13 cellular contexts compared by ENCODE assay signal in genomic region chr9:111069233-111069632, GRCh38. TPM values are rescaled to one million over a fixed set of nuclear protein-coding genes. Genes with fewer than 3 reads are reported as not detected.
"Had no signal": no experiment of that assay in that cellular context is flagged by ENCODE, and none has a peak within 500 bp of the region (broad histone marks: within the 10 kb centered on the region; RNA-seq: fewer than 3 reads in every experiment).

No MANE protein-coding gene starts in this region.

- H3K4me1 ChIP-seq: pancreas had no signal

- H3K4me3 ChIP-seq: lung, pancreas had no signal

- H3K4me3 Mint-ChIP-seq: activated naive CD8-positive, alpha-beta T cell treated with anti-CD3 and anti-CD28 coated beads for 36 hours; activated T-helper 1 cell treated with anti-CD3 and anti-CD28 coated beads, Interleukin-12 subunit alpha, Interleukin-12 subunit beta, Interleukin-2, Interleukin-4 antibody, amounts not matched to agents 30 ng/mL and 10 ng/mL and 1 ng/mL, durations not matched to agents 14 hours and 24 hours and 36 hours; naive B cell had no signal

- H3K36me3 Mint-ChIP-seq: activated naive CD8-positive, alpha-beta T cell treated with anti-CD3 and anti-CD28 coated beads for 36 hours; naive B cell had no signal

- H3K36me3 ChIP-seq: pancreas had no signal

- H3K9me3 Mint-ChIP-seq: activated naive CD8-positive, alpha-beta T cell treated with anti-CD3 and anti-CD28 coated beads for 36 hours; activated T-helper 1 cell treated with anti-CD3 and anti-CD28 coated beads, Interleukin-12 subunit alpha, Interleukin-12 subunit beta, Interleukin-2, Interleukin-4 antibody, amounts not matched to agents 30 ng/mL and 10 ng/mL and 1 ng/mL, durations not matched to agents 14 hours and 24 hours and 36 hours had no signal

- H3K9me3 ChIP-seq: pancreas had no signal

- H3K27me3 ChIP-seq: pancreas had no signal

- H3K27me3 Mint-ChIP-seq: activated naive CD8-positive, alpha-beta T cell treated with anti-CD3 and anti-CD28 coated beads for 36 hours had no signal

- DNase-seq: activated CD4-positive, CD25-positive, alpha-beta regulatory T cell treated with anti-CD3 and anti-CD28 coated beads, Interleukin-2, amount 50 U/mL, for 72 hours; activated naive CD8-positive, alpha-beta T cell treated with anti-CD3 and anti-CD28 coated beads for 36 hours; anterior cingulate cortex; foreskin melanocyte; head of caudate nucleus; naive B cell; pancreas; stimulated activated CD4-positive, alpha-beta T cell treated with anti-CD3 and anti-CD28 coated beads, Interleukin-2, amount 100 ng/mL, for 48 hours; stimulated activated naive CD4-positive, alpha-beta T cell had no signal

- H3K27ac ChIP-seq: pancreas had no signal

- H3K4me1 Mint-ChIP-seq: activated naive CD8-positive, alpha-beta T cell treated with anti-CD3 and anti-CD28 coated beads for 36 hours; naive B cell had no signal

- H3K27ac Mint-ChIP-seq: activated naive CD8-positive, alpha-beta T cell treated with anti-CD3 and anti-CD28 coated beads for 36 hours; activated T-helper 1 cell treated with anti-CD3 and anti-CD28 coated beads, Interleukin-12 subunit alpha, Interleukin-12 subunit beta, Interleukin-2, Interleukin-4 antibody, amounts not matched to agents 30 ng/mL and 10 ng/mL and 1 ng/mL, durations not matched to agents 14 hours and 24 hours and 36 hours; naive B cell had no signal

RNA-seq across cellular contexts. Expression of gene LPAR1, which starts 31.0 kb away (rescaled TPM):
- total RNA-seq: activated CD8-positive, alpha-beta memory T cell treated with anti-CD3 and anti-CD28 coated beads for 36 hours; activated naive CD8-positive, alpha-beta T cell treated with anti-CD3 and anti-CD28 coated beads for 36 hours; activated T-helper 1 cell treated with anti-CD3 and anti-CD28 coated beads, Interleukin-12 subunit alpha, Interleukin-12 subunit beta, Interleukin-2, Interleukin-4 antibody, amounts not matched to agents 30 ng/mL and 10 ng/mL and 1 ng/mL, durations not matched to agents 14 hours and 24 hours and 36 hours; T-helper 1 cell treated with Interleukin-12 subunit alpha and Interleukin-12 subunit beta and Interleukin-4 antibody, amounts not matched to agents 30 ng/mL and 1 ng/mL, for 36 hours had no signal
